15 cellular contexts compared by ENCODE assay signal in the genomic region with DNA sequence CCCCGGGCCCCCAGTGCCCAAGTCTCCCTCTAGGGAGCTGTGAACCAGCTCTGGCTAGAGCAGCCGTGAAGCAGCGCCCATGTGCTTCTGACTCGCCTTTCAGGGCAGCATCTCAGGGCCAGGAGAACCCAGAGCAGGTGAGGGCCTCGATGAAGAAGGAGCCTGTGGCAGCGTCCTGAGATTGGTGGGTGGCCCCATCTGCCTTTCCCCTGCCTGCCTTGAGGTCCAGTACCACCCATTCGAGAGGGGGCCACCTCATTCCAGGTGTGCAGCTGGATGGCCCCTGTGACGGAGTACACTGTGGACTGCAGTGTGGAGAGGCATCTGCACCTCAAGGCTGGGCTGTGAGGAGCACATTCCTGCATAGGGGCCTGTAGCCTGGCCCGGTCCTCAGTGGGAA.
DNase-seq lines count a peak whose midpoint lies in the region; ATAC-seq and TF ChIP-seq lines count a peak whose summit lies in the region.
"Had no signal": no experiment of that assay in that cellular context is flagged by ENCODE, and none has a peak within 500 bp of the region (broad histone marks: within the 10 kb centered on the region; RNA-seq: fewer than 3 reads in every experiment).

No MANE protein-coding gene starts in this region.

- H3K4me3 ChIP-seq in osteoblast (ENCODE audit: insufficient read depth, low read length): no peak overlapping the region
- H3K4me3 ChIP-seq in psoas muscle: no peak overlapping the region
- H3K4me3 ChIP-seq: GM12878 had no signal

- H3K4me3 Mint-ChIP-seq in activated T-cell treated with anti-CD3 and anti-CD28 coated beads, Interleukin-2, amount 50 U/mL, for 24 hours: no peak overlapping the region
- no peak overlapping the region for H3K4me3 Mint-ChIP-seq in activated T-cell treated with anti-CD3 and anti-CD28 coated beads, Interleukin-2, amount 50 U/mL, for 4 hours
- H3K4me3 Mint-ChIP-seq in CD4-positive, alpha-beta T cell: no peak overlapping the region
- H3K4me3 Mint-ChIP-seq in T-helper 17 cell: no peak overlapping the region
- H3K4me3 Mint-ChIP-seq: B cell; CD4-positive, alpha-beta memory T cell; HFFc6 had no signal

- H3K4me1 ChIP-seq in osteoblast (ENCODE audit: insufficient read depth, low read length) (peaks cover 3% of the 10 kb centered on the region), psoas muscle (peaks cover under 1% of the 10 kb centered on the region)

- H3K27me3 ChIP-seq in CD4-positive, alpha-beta T cell (ENCODE audit: control insufficient read depth, insufficient read depth, low read length): no peaks in the 10 kb centered on the region
- H3K27me3 ChIP-seq in osteoblast (ENCODE audit: insufficient read depth, low read length) (no peaks in the 10 kb centered on the region), psoas muscle (ENCODE audit: insufficient read depth in 3 of 3, low read length in 2 of 3) (no peaks in the 10 kb centered on the region)

- POLR2A ChIA-PET in CD4-positive, alpha-beta T cell (lab: Charles Lee): interaction anchor here (4.6 kb wide), 1 partner anchor 10 kb away, joined by 43 read pairs; no protein-coding TSS in a partner anchor

- DNase-seq in activated T-cell treated with anti-CD3 and anti-CD28 coated beads, Interleukin-2, amount 50 U/mL, for 24 hours: no peak
- DNase-seq in activated T-cell treated with anti-CD3 and anti-CD28 coated beads, Interleukin-2, amount 50 U/mL, for 4 hours: no peak
- DNase-seq in CD4-positive, alpha-beta T cell: no peak
- DNase-seq in T-helper 17 cell: no peak
- DNase-seq in osteoblast (ENCODE audit: insufficient read length, low spot score, missing footprints): peak; percentile 48
- DNase-seq in dedifferentiated amniotic fluid mesenchymal stem cell (ENCODE audit: extremely low spot score): no peak
- DNase-seq in psoas muscle: no peak
- DNase-seq: ACHN; C1 segment of cervical spinal cord; CD4-positive, alpha-beta memory T cell; DMS79; HCEC 1CT; HFFc6 had no signal

- no peaks in the 10 kb centered on the region for H3K9me3 Mint-ChIP-seq in activated T-cell treated with anti-CD3 and anti-CD28 coated beads, Interleukin-2, amount 50 U/mL, for 24 hours
- H3K9me3 Mint-ChIP-seq in activated T-cell treated with anti-CD3 and anti-CD28 coated beads, Interleukin-2, amount 50 U/mL, for 4 hours: no peaks in the 10 kb centered on the region
- no peaks in the 10 kb centered on the region for H3K9me3 Mint-ChIP-seq in CD4-positive, alpha-beta T cell
- H3K9me3 Mint-ChIP-seq: CD4-positive, alpha-beta memory T cell; HFFc6 had no signal

- intact Hi-C loops in CD4-positive, alpha-beta T cell (cut with DNase I, micrococcal nuclease): loop anchor here in 1 of 2 experiments (5.0 to 10.0 kb wide), 2 partner anchors 199 to 522 kb away; a partner anchor contains a TSS
- intact Hi-C loops in psoas muscle (cut with DNase I): loop anchor here in 1 of 2 donors (10.0 kb wide), 1 partner anchor 242 kb away; no protein-coding TSS in a partner anchor

- TF ChIP-seq CTCF in CD4-positive, alpha-beta T cell (IDR thresholded peaks at IDR 0.05): no peak
- no peak for TF ChIP-seq CTCF in osteoblast (IDR thresholded peaks at IDR 0.05; ENCODE audit: extremely low read depth, low read depth, low read length)
- no peak for TF ChIP-seq CTCF in psoas muscle (IDR thresholded peaks at IDR 0.05)

- H3K4me2 ChIP-seq in osteoblast (ENCODE audit: insufficient read depth, low read length): no peak overlapping the region

- peaks cover 12% of the 10 kb centered on the region for H4K20me1 ChIP-seq in osteoblast (ENCODE audit: insufficient read depth, low read length)

- peak overlapping the region; percentile 44 for H3K27ac Mint-ChIP-seq in activated T-cell treated with anti-CD3 and anti-CD28 coated beads, Interleukin-2, amount 50 U/mL, for 24 hours
- H3K27ac Mint-ChIP-seq in CD4-positive, alpha-beta T cell: peak overlapping the region; percentile 77
- peak overlapping the region; percentile 99 for H3K27ac Mint-ChIP-seq in T-helper 17 cell
- H3K27ac Mint-ChIP-seq: B cell, HFFc6 had no signal

- H3K27ac ChIP-seq in CD4-positive, alpha-beta T cell (ENCODE audit: low read depth, low read length): no peak overlapping the region
- H3K27ac ChIP-seq in osteoblast (ENCODE audit: low read depth, low read length) (no peak overlapping the region), psoas muscle (no peak overlapping the region)

- no peaks in the 10 kb centered on the region for H3K27me3 Mint-ChIP-seq in activated T-cell treated with anti-CD3 and anti-CD28 coated beads, Interleukin-2, amount 50 U/mL, for 24 hours
- no peaks in the 10 kb centered on the region for H3K27me3 Mint-ChIP-seq in activated T-cell treated with anti-CD3 and anti-CD28 coated beads, Interleukin-2, amount 50 U/mL, for 4 hours (ENCODE audit: low read depth)
- H3K27me3 Mint-ChIP-seq in CD4-positive, alpha-beta T cell: no peaks in the 10 kb centered on the region
- H3K27me3 Mint-ChIP-seq in T-helper 17 cell: no peaks in the 10 kb centered on the region
- H3K27me3 Mint-ChIP-seq: B cell; CD4-positive, alpha-beta memory T cell had no signal

- no peaks in the 10 kb centered on the region for H3K9me3 ChIP-seq in CD4-positive, alpha-beta T cell (ENCODE audit: control insufficient read depth, low read length)
- H3K9me3 ChIP-seq in T-helper 17 cell (ENCODE audit: control insufficient read depth, low read length, poor library complexity, severe bottlenecking) (no peaks in the 10 kb centered on the region), osteoblast (ENCODE audit: low read depth, low read length) (no peaks in the 10 kb centered on the region), psoas muscle (no peaks in the 10 kb centered on the region)

- H2AFZ ChIP-seq in osteoblast (ENCODE audit: low read length): no peak overlapping the region

- H3K36me3 Mint-ChIP-seq in activated T-cell treated with anti-CD3 and anti-CD28 coated beads, Interleukin-2, amount 50 U/mL, for 24 hours (ENCODE audit: low read depth): peaks cover 87% of the 10 kb centered on the region
- H3K36me3 Mint-ChIP-seq in activated T-cell treated with anti-CD3 and anti-CD28 coated beads, Interleukin-2, amount 50 U/mL, for 4 hours (ENCODE audit: insufficient read depth): peaks cover 40% of the 10 kb centered on the region
- peaks cover 88% of the 10 kb centered on the region for H3K36me3 Mint-ChIP-seq in CD4-positive, alpha-beta T cell (ENCODE audit: low read depth)
- H3K36me3 Mint-ChIP-seq in T-helper 17 cell (ENCODE audit: low read depth): peaks cover 4% of the 10 kb centered on the region

- 83 to 91% (median 86%) methylated on average over 8 to 9 of the region's 9 CpGs for WGBS in psoas muscle, 3 donors

- H3K36me3 ChIP-seq in osteoblast (ENCODE audit: insufficient read depth, low read length): peaks cover 9% of the 10 kb centered on the region
- H3K36me3 ChIP-seq in psoas muscle (ENCODE audit: insufficient read depth in 1 of 2, low read depth in 1 of 2): peaks cover 0 to 29% of the 10 kb centered on the region in 2 donors

- CTCF ChIA-PET in CD4-positive, alpha-beta T cell (lab: Charles Lee): no interaction called here

- H3K4me1 Mint-ChIP-seq in activated T-cell treated with anti-CD3 and anti-CD28 coated beads, Interleukin-2, amount 50 U/mL, for 24 hours (ENCODE audit: low read depth): peaks cover 45% of the 10 kb centered on the region
- H3K4me1 Mint-ChIP-seq in activated T-cell treated with anti-CD3 and anti-CD28 coated beads, Interleukin-2, amount 50 U/mL, for 4 hours (ENCODE audit: low read depth): peaks cover 23% of the 10 kb centered on the region
- H3K4me1 Mint-ChIP-seq in CD4-positive, alpha-beta T cell (ENCODE audit: low read depth): peaks cover 53% of the 10 kb centered on the region
- peaks cover 47% of the 10 kb centered on the region for H3K4me1 Mint-ChIP-seq in T-helper 17 cell

- ATAC-seq in activated T-cell treated with anti-CD3 and anti-CD28 coated beads, Interleukin-2, amount 50 U/mL, for 4 hours: no peak
- no peak for ATAC-seq in CD4-positive, alpha-beta T cell (ENCODE audit: poor library complexity)
- ATAC-seq in T-helper 17 cell (no peak), psoas muscle (no peak)
- ATAC-seq: GM12878 had no signal

- H3K79me2 ChIP-seq in osteoblast (ENCODE audit: insufficient read depth, low read length): peaks cover 2% of the 10 kb centered on the region

Comparison
In these comparisons a context has a peak if more than half of its experiments do, and no peak if none do; other contexts are left out.
1. H3K27ac Mint-ChIP-seq: peak in every context shown above with its lines; median percentile 99 in T-helper 17 cell; 77 in CD4-positive, alpha-beta T cell; 44 in activated T-cell treated with anti-CD3 and anti-CD28 coated beads, Interleukin-2, amount 50 U/mL, for 24 hours.